ENCODE assay signal across 8 cellular contexts in the genomic region with DNA sequence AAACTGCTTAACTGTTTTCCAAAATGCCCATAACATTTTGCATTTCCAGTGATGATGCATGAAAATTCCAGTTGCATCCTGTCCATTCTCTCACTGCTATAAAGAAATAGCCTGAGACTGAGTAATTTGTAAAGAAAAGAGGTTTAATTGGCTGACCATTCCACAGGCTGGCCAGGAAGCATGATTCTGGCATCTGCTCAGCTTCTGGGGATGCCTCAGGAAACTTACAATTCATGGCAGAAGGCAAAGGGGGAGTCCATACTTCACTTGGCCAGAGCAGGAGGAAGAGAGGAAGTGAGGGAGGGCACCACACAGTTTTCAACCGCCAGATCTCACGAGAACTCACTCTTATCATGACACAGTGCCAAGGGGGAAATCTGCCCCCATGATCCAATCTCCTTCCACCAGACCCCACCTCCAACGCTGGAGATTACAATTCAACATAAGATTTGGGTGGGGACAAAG. TPM values are rescaled to one million over a fixed set of nuclear protein-coding genes. Genes with fewer than 3 reads are reported as not detected.
DNase-seq lines count a peak whose midpoint lies in the region; ATAC-seq and TF ChIP-seq lines count a peak whose summit lies in the region.

No MANE protein-coding gene starts in this region.

- H3K27me3 Mint-ChIP-seq in nephron progenitor cell (ENCODE audit: low read depth, poor library complexity): peaks cover 2% of the 10 kb centered on the region

- H3K4me2 ChIP-seq in DOHH2 (ENCODE audit: low read length): peak overlapping the region; percentile 88
- peak overlapping the region; percentile 83 for H3K4me2 ChIP-seq in OCI-LY7 (ENCODE audit: low read length)

- H3K4me3 ChIP-seq in DOHH2 (ENCODE audit: low read length) (peak overlapping the region; percentile 79), OCI-LY7 (ENCODE audit: low read depth, low read length, poor library complexity, severe bottlenecking) (peak overlapping the region; percentile 91), breast epithelium (no peak overlapping the region)

- no peak overlapping the region for H3K27ac Mint-ChIP-seq in nephron progenitor cell

- DNase-seq in OCI-LY7 (ENCODE audit: low spot score) (peak; percentile 60), breast epithelium (ENCODE audit: low spot score in 2 of 2) (no peak), nephron progenitor cell (no peak), posterior cingulate gyrus (no peak)

- no peaks in the 10 kb centered on the region for H3K9me2 ChIP-seq in DOHH2 (replicated peaks; ENCODE audit: control insufficient read depth, low read length)
- H3K9me2 ChIP-seq in OCI-LY7 (ENCODE audit: insufficient read depth, low read length): no peaks in the 10 kb centered on the region

- H3K79me2 ChIP-seq in DOHH2 (ENCODE audit: control insufficient read depth, low read length) (peaks cover 53% of the 10 kb centered on the region), OCI-LY7 (ENCODE audit: insufficient read depth, low read depth, low read length) (peaks cover 57% of the 10 kb centered on the region)

- H4K20me1 ChIP-seq in DOHH2 (ENCODE audit: control insufficient read depth, insufficient read depth, low read depth, low read length) (no peaks in the 10 kb centered on the region), OCI-LY7 (ENCODE audit: insufficient read depth, low read length) (no peaks in the 10 kb centered on the region)

- TF ChIP-seq CTCF in DOHH2 (IDR thresholded peaks at IDR 0.05; ENCODE audit: low read depth, low read length, poor library complexity, severe bottlenecking) (no peak), OCI-LY7 (conservative IDR thresholded peaks at IDR 0.05; ENCODE audit: low read length) (no peak), breast epithelium (IDR thresholded peaks at IDR 0.05) (no peak), nephron progenitor cell (IDR thresholded peaks at IDR 0.05) (no peak)

- H3K9me3 ChIP-seq in DOHH2 (ENCODE audit: control insufficient read depth, insufficient read depth, low read length): peaks cover 3% of the 10 kb centered on the region; the same call in 1 of the 2 replicates
- H3K9me3 ChIP-seq in OCI-LY7 (ENCODE audit: low read length): no peaks in the 10 kb centered on the region; the same call in 1 of the 2 replicates
- H3K9me3 ChIP-seq in breast epithelium: no peaks in the 10 kb centered on the region

- BruUV-seq in OCI-LY7 (replicated peaks; lab: Mats Ljungman, UMichigan): no TSS peak

- peaks cover 46% of the 10 kb centered on the region for H3K36me3 Mint-ChIP-seq in nephron progenitor cell (ENCODE audit: low read depth)

- H3K27me3 ChIP-seq in DOHH2 (ENCODE audit: control insufficient read depth, low read length) (no peaks in the 10 kb centered on the region), breast epithelium (no peaks in the 10 kb centered on the region)

- peak overlapping the region; percentile 99 for H3K27ac ChIP-seq in DOHH2 (ENCODE audit: low read depth, low read length)
- H3K27ac ChIP-seq in OCI-LY7 (ENCODE audit: low read depth, low read length, poor library complexity, severe bottlenecking): peak overlapping the region; percentile 98
- peak overlapping the region; percentile 94 to 98 for H3K27ac ChIP-seq in breast epithelium

- H2AFZ ChIP-seq in OCI-LY7 (ENCODE audit: low read length): no peak overlapping the region; the same call in 1 of the 2 replicates

- peak overlapping the region; percentile 55 for H3K4me3 Mint-ChIP-seq in nephron progenitor cell

- H3K4me1 Mint-ChIP-seq in nephron progenitor cell: peaks cover 53% of the 10 kb centered on the region

- peaks cover 11% of the 10 kb centered on the region for H3K9me3 Mint-ChIP-seq in nephron progenitor cell

- H3K36me3 ChIP-seq in DOHH2 (ENCODE audit: control insufficient read depth, low read length) (peaks cover 75% of the 10 kb centered on the region), OCI-LY7 (ENCODE audit: insufficient read depth, low read length) (peaks cover 56% of the 10 kb centered on the region), breast epithelium (no peaks in the 10 kb centered on the region)

- peaks cover 42% of the 10 kb centered on the region for H3F3A ChIP-seq in DOHH2 (ENCODE audit: control insufficient read depth, insufficient read depth)

- no peak for ATAC-seq in GM21723 (IDR thresholded peaks at IDR 0.05; ENCODE audit: unreplicated experiment)
- ATAC-seq in HG03460 (IDR thresholded peaks at IDR 0.05; ENCODE audit: unreplicated experiment): no peak
- no peak for ATAC-seq in GM18498 (IDR thresholded peaks at IDR 0.05; ENCODE audit: unreplicated experiment)

- CTCF ChIA-PET in OCI-LY7 (lab: Charles Lee; ENCODE audit: unreplicated experiment): no interaction called here

- no peak for TF ChIP-seq POLR2A in breast epithelium (IDR thresholded peaks at IDR 0.05)

- H3K4me1 ChIP-seq in DOHH2 (ENCODE audit: control insufficient read depth, low read length) (peaks cover 60% of the 10 kb centered on the region), OCI-LY7 (ENCODE audit: insufficient read depth, low read length, poor library complexity, severe bottlenecking) (peaks cover 59% of the 10 kb centered on the region), breast epithelium (peaks cover 0 to 9% of the 10 kb centered on the region in 2 donors)

- POLR2A ChIA-PET in OCI-LY7 (lab: Charles Lee): interaction anchor here (0.6 to 11.3 kb wide), 10 partner anchors 17 to 738 kb away, joined by 3 to 146 read pairs (median 4); a partner anchor contains a TSS

- intact Hi-C loops in OCI-LY7 (cut with micrococcal nuclease; ENCODE audit: unreplicated experiment): no loop called here
- intact Hi-C loops in breast epithelium (cut with DNase I; ENCODE audit: low total_unique reads): no loop called here
- intact Hi-C loops in posterior cingulate gyrus (cut with DNase I): no loop called here

RNA-seq across cellular contexts. Expression of a gene that starts 18.2 kb away (rescaled TPM):
- 56.9 and 59.6 TPM in 2 replicates for total RNA-seq in OCI-LY7 (2014; rRNA removed; shearing (Covaris generic))
- total RNA-seq in OCI-LY7 (2022) (146 and 177 TPM in 2 replicates), breast epithelium (10 to 100 TPM; 10.9 to 30.1 (median 23.9) TPM)

RNA-seq across cellular contexts. Expression of a gene that starts 43.6 kb away (rescaled TPM):
- not detected in 2 replicates for total RNA-seq in OCI-LY7 (2014; rRNA removed; shearing (Covaris generic))
- total RNA-seq in OCI-LY7 (2022) (not detected in 2 replicates), breast epithelium (1 to 10 TPM in 1 of 3 donors, under 1 TPM in 2; 0.66 to 1.5 (median 0.80) TPM)

Comparison
In these comparisons a context has a peak if more than half of its experiments do, and no peak if none do; other contexts are left out.
1. H3K4me3 ChIP-seq: peak in DOHH2 (single experiment) and OCI-LY7 (single experiment); none in breast epithelium (0 of 3).
2. Peak in every context shown above with its lines, with median percentiles within 50 percentile points of each other: H3K27ac ChIP-seq.